In genomic region chr2:20648207-20648606, GRCh38 we compare ENCODE assay signal across 21 cellular contexts. TPM values are rescaled to one million over a fixed set of nuclear protein-coding genes. Genes with fewer than 3 reads are reported as not detected.
DNase-seq lines count a peak whose midpoint lies in the region; ATAC-seq and TF ChIP-seq lines count a peak whose summit lies in the region.
"Had no signal": no experiment of that assay in that cellular context is flagged by ENCODE, and none has a peak within 500 bp of the region (broad histone marks: within the 10 kb centered on the region; RNA-seq: fewer than 3 reads in every experiment).

No MANE protein-coding gene starts in this region.

- no peaks in the 10 kb centered on the region for H3K9me3 ChIP-seq in thoracic aorta
- H3K9me3 ChIP-seq: SK-N-SH had no signal

- H3K27ac Mint-ChIP-seq in endothelial cell (ENCODE audit: unreplicated experiment) (peak overlapping the region; percentile 15), naive B cell (peak overlapping the region; percentile 88 to 100 (median 93))
- H3K27ac Mint-ChIP-seq: activated naive CD4-positive, alpha-beta T cell treated with anti-CD3 and anti-CD28 coated beads for 36 hours had no signal

- H3K27me3 Mint-ChIP-seq in endothelial cell (ENCODE audit: unreplicated experiment) (peaks cover 26% of the 10 kb centered on the region), naive B cell (peaks cover 0 to 9% (median 0%) of the 10 kb centered on the region in 3 donors)

- DNase-seq in Right ventricle myocardium inferior (ENCODE audit: missing footprints) (peak; percentile 11), left cardiac atrium (no peak), endothelial cell (ENCODE audit: low spot score) (no peak), naive B cell (no peak), thoracic aorta (ENCODE audit: low spot score) (no peak), DMS53 (lab: John Stamatoyannopoulos, UW) (no peak), ecto neural progenitor cell (ENCODE audit: low spot score) (no peak), DMS53 treated with DMSO at 0.1 percent for 48 hours (lab: John Stamatoyannopoulos, UW; ENCODE audit: unreplicated experiment) (no peak)
- DNase-seq: 8988T; activated CD4-positive, alpha-beta T cell treated with anti-CD3 and anti-CD28 coated beads for 4 hours; activated naive CD4-positive, alpha-beta T cell treated with anti-CD3 and anti-CD28 coated beads for 36 hours; amygdala; Calu3; Karpas-422; midbrain; NCI-H187; SK-N-SH; T-helper 2 cell had no signal

- H3K4me1 Mint-ChIP-seq in endothelial cell (ENCODE audit: unreplicated experiment) (peaks cover 29% of the 10 kb centered on the region), naive B cell (peaks cover 49 to 50% (median 50%) of the 10 kb centered on the region in 3 donors)

- peak overlapping the region; percentile 50 to 88 for H3K27ac ChIP-seq in thoracic aorta
- H3K27ac ChIP-seq: neural progenitor cell had no signal

- TF ChIP-seq CTCF in endothelial cell (IDR thresholded peaks at IDR 0.05; ENCODE audit: unreplicated experiment) (no peak), thoracic aorta (IDR thresholded peaks at IDR 0.05) (no peak)

- intact Hi-C loops in Right ventricle myocardium inferior (cut with DNase I) (no loop called here), left cardiac atrium (cut with DNase I) (no loop called here)

- ATAC-seq in Right ventricle myocardium inferior = no peak
- no peak for ATAC-seq in left cardiac atrium
- ATAC-seq in naive B cell (ENCODE audit: low read depth in 2 of 2) = no peak
- no peak for ATAC-seq in thoracic aorta (ENCODE audit: insufficient number of reproducible peaks, low FRiP score, low read depth)
- ATAC-seq: GM12878 had no signal

- no peak overlapping the region for H3K4me3 ChIP-seq in thoracic aorta
- H3K4me3 ChIP-seq: GM12878, neural progenitor cell had no signal

- H3K36me3 Mint-ChIP-seq in endothelial cell (ENCODE audit: low read depth, unreplicated experiment) = peaks cover 34% of the 10 kb centered on the region
- peaks cover 0 to 21% of the 10 kb centered on the region in 2 donors for H3K36me3 Mint-ChIP-seq in naive B cell

- H3K4me3 Mint-ChIP-seq in endothelial cell (ENCODE audit: unreplicated experiment) = peak overlapping the region; percentile 26
- peak overlapping the region in 7 of 8 donors; percentile 45 to 93 (median 79) for H3K4me3 Mint-ChIP-seq in naive B cell
- H3K4me3 Mint-ChIP-seq: activated naive CD4-positive, alpha-beta T cell treated with anti-CD3 and anti-CD28 coated beads for 36 hours had no signal

- peaks cover 23 to 53% of the 10 kb centered on the region in 2 donors for H3K4me1 ChIP-seq in thoracic aorta (ENCODE audit: control insufficient read depth in 1 of 2, low read depth in 2 of 2)
- H3K4me1 ChIP-seq: neural progenitor cell had no signal

- peaks cover 19% of the 10 kb centered on the region for H3K36me3 ChIP-seq in thoracic aorta
- H3K36me3 ChIP-seq: neural progenitor cell had no signal

- H3K9me3 Mint-ChIP-seq in endothelial cell (ENCODE audit: unreplicated experiment) = no peaks in the 10 kb centered on the region
- no peaks in the 10 kb centered on the region for H3K9me3 Mint-ChIP-seq in naive B cell
- H3K9me3 Mint-ChIP-seq: activated naive CD4-positive, alpha-beta T cell treated with anti-CD3 and anti-CD28 coated beads for 36 hours; neural progenitor cell had no signal

- no peaks in the 10 kb centered on the region for H3K27me3 ChIP-seq in thoracic aorta (replicated peaks; ENCODE audit: insufficient read depth)

RNA-seq across cellular contexts. Expression of gene HS1BP3, which starts 2.7 kb away (rescaled TPM):
- total RNA-seq in Right ventricle myocardium inferior = 20.1 TPM
- total RNA-seq in left cardiac atrium = 10 to 100 TPM; 19.8 to 21.4 TPM
- 33.6 TPM for total RNA-seq in endothelial cell (ENCODE audit: unreplicated experiment)
- polyA plus RNA-seq in naive B cell (ENCODE audit: low read depth in 6 of 6) = 10 to 100 TPM; 10.8 to 23.3 (median 16.0) TPM
- 10 to 100 TPM; 40.7 to 65.8 TPM for total RNA-seq in thoracic aorta

RNA-seq across cellular contexts. Expression of gene GDF7, which starts 18.7 kb away (rescaled TPM):
- total RNA-seq in Right ventricle myocardium inferior = 0.46 TPM
- total RNA-seq in left cardiac atrium = 1 to 10 TPM in 1 of 2 donors, under 1 TPM in 1; 0.32 to 4.8 TPM
- total RNA-seq in endothelial cell (ENCODE audit: unreplicated experiment) = 11.2 TPM
- polyA plus RNA-seq in naive B cell (ENCODE audit: low read depth in 6 of 6) = under 1 TPM in 5 of 6 donors, not detected in 1; 0.17 to 0.77 (median 0.34) TPM
- total RNA-seq in thoracic aorta = 10 to 100 TPM; 39.7 to 40.7 TPM
- total RNA-seq: activated CD8-positive, alpha-beta memory T cell treated with anti-CD3 and anti-CD28 coated beads for 36 hours; activated naive CD4-positive, alpha-beta T cell treated with anti-CD3 and anti-CD28 coated beads for 36 hours; Calu3 had no signal
